In the genomic region with DNA sequence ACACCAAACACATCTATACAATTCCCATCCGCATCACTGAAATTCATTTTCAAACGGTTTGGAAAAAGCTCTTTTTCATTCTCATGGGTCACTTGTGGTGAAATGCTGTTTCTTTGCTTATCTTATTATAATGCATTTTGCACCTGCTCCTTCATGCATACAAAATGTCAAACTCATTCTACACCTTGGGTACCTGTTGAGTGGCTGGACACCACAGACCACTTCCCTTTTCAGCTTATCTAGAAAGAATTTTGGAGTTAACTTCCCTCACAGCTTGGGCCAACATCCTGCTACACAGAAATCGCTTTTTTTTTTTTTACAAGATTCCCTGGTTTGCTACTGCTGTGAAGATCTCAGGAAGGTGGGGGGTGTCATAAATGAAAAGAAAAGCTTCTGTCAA, we compare ENCODE assay signal across 27 cellular contexts. TPM values are rescaled to one million over a fixed set of nuclear protein-coding genes. Genes with fewer than 3 reads are reported as not detected.
A peak's percentile ranks its signal among the peaks of the same experiment; 100 is the strongest.
DNase-seq lines count a peak whose midpoint lies in the region; ATAC-seq and TF ChIP-seq lines count a peak whose summit lies in the region.
"Had no signal": no experiment of that assay in that cellular context is flagged by ENCODE, and none has a peak within 500 bp of the region (broad histone marks: within the 10 kb centered on the region; RNA-seq: fewer than 3 reads in every experiment).

No MANE protein-coding gene starts in this region.

- H3K36me3 ChIP-seq in HEK293 (ENCODE audit: control insufficient read depth in 2 of 2, insufficient read depth in 1 of 2, low read length in 2 of 2): peaks cover 7 to 66% of the 10 kb centered on the region in 2 experiments

- H3K9me3 Mint-ChIP-seq in activated T-cell treated with anti-CD3 and anti-CD28 coated beads, Interleukin-2, amount 50 U/mL, for 4 hours: no peaks in the 10 kb centered on the region
- no peaks in the 10 kb centered on the region for H3K9me3 Mint-ChIP-seq in activated naive CD8-positive, alpha-beta T cell (ENCODE audit: low read depth)
- no peaks in the 10 kb centered on the region for H3K9me3 Mint-ChIP-seq in neural crest cell

- H3K27ac Mint-ChIP-seq in activated naive CD8-positive, alpha-beta T cell: peak overlapping the region; percentile 54
- H3K27ac Mint-ChIP-seq in neural crest cell (ENCODE audit: unreplicated experiment): no peak overlapping the region

- CTCF ChIA-PET in HEK293 (lab: Yijun Ruan, JAX): interaction anchor here (0.7 to 3.5 kb wide), 6 partner anchors 10 to 583 kb away, joined by 3 to 20 read pairs (median 4); no protein-coding TSS in a partner anchor

- H3K27me3 Mint-ChIP-seq in activated T-cell treated with anti-CD3 and anti-CD28 coated beads, Interleukin-2, amount 50 U/mL, for 4 hours (ENCODE audit: low read depth): no peaks in the 10 kb centered on the region
- H3K27me3 Mint-ChIP-seq in activated naive CD8-positive, alpha-beta T cell: no peaks in the 10 kb centered on the region
- no peaks in the 10 kb centered on the region for H3K27me3 Mint-ChIP-seq in neural crest cell (ENCODE audit: low read depth)

- no peak overlapping the region for H3K4me3 ChIP-seq in HEK293 (ENCODE audit: low read depth, low read length)
- H3K4me3 ChIP-seq: A549, cardiac muscle cell, coronary artery, esophagus squamous epithelium, upper lobe of left lung had no signal

- no peaks in the 10 kb centered on the region for H3K9me3 ChIP-seq in HEK293 (ENCODE audit: control insufficient read depth, insufficient read depth, low read depth, low read length)
- H3K9me3 ChIP-seq: A549, BE2C, esophagus squamous epithelium, upper lobe of left lung had no signal

- H3K27ac ChIP-seq in HEK293 (ENCODE audit: extremely low read depth, low read depth, low read length): no peak overlapping the region
- H3K27ac ChIP-seq: A549, cardiac muscle cell, coronary artery, esophagus squamous epithelium, upper lobe of left lung had no signal

- H3K4me1 ChIP-seq in HEK293 (ENCODE audit: control insufficient read depth, insufficient read depth, low read length): no peaks in the 10 kb centered on the region; the same call in 1 of the 2 replicates
- H3K4me1 ChIP-seq: BE2C had no signal

- H3K4me1 Mint-ChIP-seq in activated T-cell treated with anti-CD3 and anti-CD28 coated beads, Interleukin-2, amount 50 U/mL, for 4 hours (ENCODE audit: low read depth): peaks cover 45% of the 10 kb centered on the region
- peaks cover 46% of the 10 kb centered on the region for H3K4me1 Mint-ChIP-seq in activated naive CD8-positive, alpha-beta T cell (ENCODE audit: low read depth)
- H3K4me1 Mint-ChIP-seq in neural crest cell: peaks cover 26% of the 10 kb centered on the region

- POLR2A ChIA-PET in HEK293 (lab: Yijun Ruan, JAX): interaction anchor here (4.7 kb wide), 1 partner anchor 45 kb away, joined by 28 read pairs; the partner anchor contains the start of gene CACFD1

- no peak for ATAC-seq in activated T-cell treated with anti-CD3 and anti-CD28 coated beads, Interleukin-2, amount 50 U/mL, for 4 hours
- ATAC-seq in HG02588 (IDR thresholded peaks at IDR 0.05; ENCODE audit: unreplicated experiment): no peak
- ATAC-seq: A549; activated CD4-positive, CD25-positive, alpha-beta regulatory T cell treated with anti-CD3 and anti-CD28 coated beads, Interleukin-2, amount 50 U/mL, for 24 hours; Panc1 had no signal

- H3K36me3 Mint-ChIP-seq in activated T-cell treated with anti-CD3 and anti-CD28 coated beads, Interleukin-2, amount 50 U/mL, for 4 hours (ENCODE audit: insufficient read depth): peaks cover 33% of the 10 kb centered on the region
- H3K36me3 Mint-ChIP-seq in activated naive CD8-positive, alpha-beta T cell: peaks cover 2% of the 10 kb centered on the region
- H3K36me3 Mint-ChIP-seq in neural crest cell (ENCODE audit: low read depth): peaks cover 4% of the 10 kb centered on the region

- no peak for DNase-seq in activated T-cell treated with anti-CD3 and anti-CD28 coated beads, Interleukin-2, amount 50 U/mL, for 4 hours
- DNase-seq in activated T-cell treated with anti-CD3 and anti-CD28 coated beads, Interleukin-2, amount 50 U/mL, for 48 hours: no peak
- DNase-seq in neural crest cell (ENCODE audit: low read depth, low spot score) (no peak), superior temporal gyrus (ENCODE audit: extremely low spot score) (no peak), GF-D8 (lab: John Stamatoyannopoulos, UW) (no peak)
- DNase-seq: amygdala, BE2C, COR-L47, DMS79, esophagus squamous epithelium, hypothalamus, Karpas-422, kidney, MV-4-11, NCI-H146, nucleus accumbens, SIG-M5, SW 1271, upper lobe of left lung had no signal

- peak overlapping the region; percentile 94 for H3K4me3 Mint-ChIP-seq in activated T-cell treated with anti-CD3 and anti-CD28 coated beads, Interleukin-2, amount 50 U/mL, for 4 hours
- peak overlapping the region; percentile 89 for H3K4me3 Mint-ChIP-seq in activated naive CD8-positive, alpha-beta T cell
- H3K4me3 Mint-ChIP-seq in neural crest cell: peak overlapping the region; percentile 27

- TF ChIP-seq CTCF in HEK293 (tag by site-specific recombination; IDR thresholded peaks at IDR 0.05) (no peak), neural crest cell (conservative IDR thresholded peaks at IDR 0.05) (no peak)

TF ChIP-seq in HEK293, 187 proteins besides CTCF, POLR2A, EP300 and RAD21:
- TF ChIP-seq SCRT1 (tag by site-specific recombination; IDR thresholded peaks at IDR 0.05; ENCODE audit: borderline replicate concordance): 0 out of 2 replicates have a peak, but pooled peaks have one; percentile 29
- no peak for TF ChIP-seq ZNF174 (tag by site-specific recombination; IDR thresholded peaks at IDR 0.05)
- TF ChIP-seq SCRT2 (tag by site-specific recombination; IDR thresholded peaks at IDR 0.05): peak; percentile 54
- no peak for TF ChIP-seq ZNF23 (tag by site-specific recombination; IDR thresholded peaks at IDR 0.05; ENCODE audit: borderline replicate concordance)
- TF ChIP-seq ZEB2 (tag by site-specific recombination; IDR thresholded peaks at IDR 0.05): no peak

RNA-seq across cellular contexts. Expression of gene REXO4, which starts 2.7 kb away (rescaled TPM):
- 10 to 100 TPM; 67.5 to 79.5 (median 79.3) TPM for total RNA-seq in activated T-cell treated with anti-CD3 and anti-CD28 coated beads, Interleukin-2, amount 50 U/mL, for 4 hours
- 34.0 and 35.4 TPM in 2 replicates for total RNA-seq in neural crest cell

RNA-seq across cellular contexts. Expression of gene ADAMTS13, which starts 7.1 kb away (rescaled TPM):
- total RNA-seq in activated T-cell treated with anti-CD3 and anti-CD28 coated beads, Interleukin-2, amount 50 U/mL, for 4 hours: under 1 TPM; 0.60 to 0.91 (median 0.79) TPM
- 5.8 and 6.0 TPM in 2 replicates for total RNA-seq in neural crest cell

RNA-seq across cellular contexts. Expression of gene STKLD1, which starts 38.9 kb away (rescaled TPM):
- total RNA-seq in activated T-cell treated with anti-CD3 and anti-CD28 coated beads, Interleukin-2, amount 50 U/mL, for 4 hours: under 1 TPM in 2 of 3 donors, not detected in 1; 0.16 to 0.42 TPM
- 2.8 and 2.9 TPM in 2 replicates for total RNA-seq in neural crest cell

RNA-seq across cellular contexts. Expression of gene SURF4, which starts 39.2 kb away (rescaled TPM):
- 100 to 1,000 TPM; 235 to 292 (median 255) TPM for total RNA-seq in activated T-cell treated with anti-CD3 and anti-CD28 coated beads, Interleukin-2, amount 50 U/mL, for 4 hours
- total RNA-seq in neural crest cell: 121 and 136 TPM in 2 replicates

RNA-seq across cellular contexts. Expression of gene CACFD1, which starts 44.7 kb away (rescaled TPM):
- total RNA-seq in activated T-cell treated with anti-CD3 and anti-CD28 coated beads, Interleukin-2, amount 50 U/mL, for 4 hours: 1 to 10 TPM in 1 of 3 donors, under 1 TPM in 2; 0.73 to 1.1 (median 0.86) TPM
- 42.6 and 45.8 TPM in 2 replicates for total RNA-seq in neural crest cell

Comparison
In these comparisons a context has a peak if more than half of its experiments do, and no peak if none do; other contexts are left out.
1. H3K4me3 Mint-ChIP-seq: peak in every context shown above with its lines; median percentile 94 in activated T-cell treated with anti-CD3 and anti-CD28 coated beads, Interleukin-2, amount 50 U/mL, for 4 hours; 89 in activated naive CD8-positive, alpha-beta T cell; 27 in neural crest cell.